In genomic region chr20:24608926-24609667, GRCh38 we compare ENCODE assay signal across 12 cellular contexts.
DNase-seq lines count a peak whose midpoint lies in the region; ATAC-seq and TF ChIP-seq lines count a peak whose summit lies in the region.
"Had no signal": no experiment of that assay in that cellular context is flagged by ENCODE, and none has a peak within 500 bp of the region (broad histone marks: within the 10 kb centered on the region; RNA-seq: fewer than 3 reads in every experiment).

No MANE protein-coding gene starts in this region.

- intact Hi-C loops in Right ventricle myocardium inferior (cut with DNase I), result no loop called here
- intact Hi-C loops in PC-3 (cut with micrococcal nuclease), result no loop called here

- TF ChIP-seq CTCF in HFFc6 (IDR thresholded peaks at IDR 0.05), result no peak
- no peak for TF ChIP-seq CTCF in PC-3 (conservative IDR thresholded peaks at IDR 0.05; ENCODE audit: low read depth, low read length)

- H3K4me3 Mint-ChIP-seq in HFFc6, result no peak overlapping the region

- H3K9ac ChIP-seq in PC-3 (ENCODE audit: low read length), result no peak overlapping the region

- H3K4me1 Mint-ChIP-seq in HFFc6 (ENCODE audit: low read depth), result no peaks in the 10 kb centered on the region

- DNase-seq in EH (ENCODE audit: low read depth) (peak; percentile 25), epithelial cell of prostate (ENCODE audit: low read depth, low spot score) (no peak), Right ventricle myocardium inferior (ENCODE audit: missing footprints) (no peak), NCI-H1436 treated with DMSO at 0.1 percent for 48 hours (lab: John Stamatoyannopoulos, UW) (no peak), HFFc6 (no peak), PC-3 (no peak)
- DNase-seq: activated CD4-positive, CD25-positive, alpha-beta regulatory T cell treated with anti-CD3 and anti-CD28 coated beads, Interleukin-2, amount 50 U/mL, for 72 hours; Kasumi-1; stimulated activated CD4-positive, alpha-beta T cell treated with anti-CD3 and anti-CD28 coated beads, Interleukin-12 subunit alpha, Interleukin-12 subunit beta, amount 100 ng/mL, for 4 hours; testis had no signal

- H3F3A ChIP-seq in PC-3 (ENCODE audit: low read length, unreplicated experiment), result no peaks in the 10 kb centered on the region

- peak; percentile 60 for ATAC-seq in GM19455 (IDR thresholded peaks at IDR 0.05; ENCODE audit: unreplicated experiment)
- peak; percentile 64 for ATAC-seq in HG03354 (IDR thresholded peaks at IDR 0.05; ENCODE audit: poor library complexity, severe bottlenecking, unreplicated experiment)
- no peak for ATAC-seq in Right ventricle myocardium inferior
- no peak for ATAC-seq in PC-3

- no peak overlapping the region for H3K27ac Mint-ChIP-seq in HFFc6

- no peak overlapping the region for H2AFZ ChIP-seq in PC-3 (ENCODE audit: low read length)

- H3K79me2 ChIP-seq in PC-3 (ENCODE audit: low read length), result no peaks in the 10 kb centered on the region

- no peaks in the 10 kb centered on the region for H3K9me3 ChIP-seq in PC-3 (ENCODE audit: low read length)
- H3K9me3 ChIP-seq: testis had no signal

- no peaks in the 10 kb centered on the region for H3K9me2 ChIP-seq in PC-3 (replicated peaks; ENCODE audit: low read length)

- no peaks in the 10 kb centered on the region for H3K4me1 ChIP-seq in PC-3 (ENCODE audit: insufficient read depth, low read length)
- H3K4me1 ChIP-seq: testis had no signal

- H4K20me1 ChIP-seq in PC-3 (ENCODE audit: low read length), result no peaks in the 10 kb centered on the region

- CTCF ChIA-PET in PC-3 (lab: Charles Lee), result no interaction called here

- H3K4me3 ChIP-seq in PC-3 (ENCODE audit: low read length), result no peak overlapping the region
- H3K4me3 ChIP-seq: testis had no signal

- H3K9me3 Mint-ChIP-seq in HFFc6, result no peaks in the 10 kb centered on the region

- BruUV-seq in PC-3 (replicated peaks; lab: Mats Ljungman, UMichigan), result no TSS peak

- H3K27me3 ChIP-seq in PC-3 (ENCODE audit: low read length), result peaks cover 93% of the 10 kb centered on the region
- H3K27me3 ChIP-seq: testis had no signal

- H3K27ac ChIP-seq in epithelial cell of prostate (peak overlapping the region; percentile 37), PC-3 (ENCODE audit: low read length) (no peak overlapping the region)
- H3K27ac ChIP-seq: testis had no signal

- H3K36me3 ChIP-seq in PC-3 (ENCODE audit: low read depth, low read length), result no peaks in the 10 kb centered on the region

- H3K27me3 Mint-ChIP-seq in HFFc6 (ENCODE audit: insufficient read depth), result peaks cover 41% of the 10 kb centered on the region

- no peak overlapping the region for H3K4me2 ChIP-seq in PC-3 (ENCODE audit: low read length)

- POLR2A ChIA-PET in PC-3 (lab: Charles Lee; ENCODE audit: unreplicated experiment), result no interaction called here

- H3K36me3 Mint-ChIP-seq in HFFc6 (ENCODE audit: low read depth), result no peaks in the 10 kb centered on the region

Comparison
In these comparisons a context has a peak if more than half of its experiments do, and no peak if none do; other contexts are left out.
1. ATAC-seq: peak in GM19455 (single experiment) and HG03354 (single experiment); none in Right ventricle myocardium inferior (single experiment) and PC-3 (single experiment).